Comparison of ENCODE assay signal across 15 cellular contexts in genomic region chr2:169839954-169840746, GRCh38. TPM values are rescaled to one million over a fixed set of nuclear protein-coding genes. Genes with fewer than 3 reads are reported as not detected.
DNase-seq lines count a peak whose midpoint lies in the region; ATAC-seq and TF ChIP-seq lines count a peak whose summit lies in the region.
"Had no signal": no experiment of that assay in that cellular context is flagged by ENCODE, and none has a peak within 500 bp of the region (broad histone marks: within the 10 kb centered on the region; RNA-seq: fewer than 3 reads in every experiment).

No MANE protein-coding gene starts in this region.

- no peak for TF ChIP-seq CTCF in foreskin keratinocyte (conservative IDR thresholded peaks at IDR 0.05)

- intact Hi-C loops in Right ventricle myocardium inferior (cut with DNase I) (no loop called here), cardiac septum (cut with DNase I) (no loop called here), aorta (cut with DNase I) (no loop called here)

- H3K27me3 ChIP-seq in foreskin keratinocyte (no peaks in the 10 kb centered on the region), aorta (ENCODE audit: control insufficient read depth in 1 of 2, insufficient read depth in 2 of 2, low read length in 1 of 2) (no peaks in the 10 kb centered on the region)

- H3K27ac Mint-ChIP-seq in memory B cell = peak overlapping the region; percentile 1
- no peak overlapping the region for H3K27ac Mint-ChIP-seq in T-helper 2 cell treated with Interferon-gamma antibody and Interleukin-4, amounts not matched to agents 5 μg/mL and 100 μg/mL, for 36 hours
- H3K27ac Mint-ChIP-seq: activated naive CD4-positive, alpha-beta T cell treated with anti-CD3 and anti-CD28 coated beads for 36 hours had no signal

- 67 to 78% methylated on average over 10 of the region's 10 CpGs for WGBS in aorta, 2 donors

- H3K4me3 Mint-ChIP-seq in memory B cell = no peak overlapping the region
- H3K4me3 Mint-ChIP-seq in T-helper 2 cell treated with Interferon-gamma antibody and Interleukin-4, amounts not matched to agents 5 μg/mL and 100 μg/mL, for 36 hours = no peak overlapping the region
- H3K4me3 Mint-ChIP-seq: activated naive CD4-positive, alpha-beta T cell treated with anti-CD3 and anti-CD28 coated beads for 36 hours; natural killer cell had no signal

- H3K36me3 Mint-ChIP-seq in memory B cell = peaks cover 5% of the 10 kb centered on the region
- peaks cover 5% of the 10 kb centered on the region for H3K36me3 Mint-ChIP-seq in T-helper 2 cell treated with Interferon-gamma antibody and Interleukin-4, amounts not matched to agents 5 μg/mL and 100 μg/mL, for 36 hours (ENCODE audit: low read depth)
- H3K36me3 Mint-ChIP-seq: natural killer cell had no signal

- ATAC-seq in Right ventricle myocardium inferior (peak; percentile 64), foreskin keratinocyte (peak; percentile 18), memory B cell (ENCODE audit: low read depth) (no peak), aorta (ENCODE audit: low FRiP score) (peak; percentile 33)

- H3K4me3 ChIP-seq in aorta (ENCODE audit: low read length in 2 of 2) = no peak overlapping the region
- H3K4me3 ChIP-seq: thoracic aorta had no signal

- H3K27me3 Mint-ChIP-seq in memory B cell = no peaks in the 10 kb centered on the region
- no peaks in the 10 kb centered on the region for H3K27me3 Mint-ChIP-seq in T-helper 2 cell treated with Interferon-gamma antibody and Interleukin-4, amounts not matched to agents 5 μg/mL and 100 μg/mL, for 36 hours (ENCODE audit: low read depth)

- H3K4me1 ChIP-seq in foreskin keratinocyte (no peaks in the 10 kb centered on the region), aorta (ENCODE audit: control insufficient read depth in 1 of 2, insufficient read depth in 2 of 2, low read length in 2 of 2) (peaks cover 0 to 6% of the 10 kb centered on the region in 2 donors)
- H3K4me1 ChIP-seq: Caco-2 had no signal

- peaks cover 22% of the 10 kb centered on the region for H3K4me1 Mint-ChIP-seq in memory B cell
- H3K4me1 Mint-ChIP-seq in T-helper 2 cell treated with Interferon-gamma antibody and Interleukin-4, amounts not matched to agents 5 μg/mL and 100 μg/mL, for 36 hours (ENCODE audit: low read depth) = peaks cover 2% of the 10 kb centered on the region

- no peaks in the 10 kb centered on the region for H3K9me3 Mint-ChIP-seq in memory B cell
- H3K9me3 Mint-ChIP-seq in T-helper 2 cell treated with Interferon-gamma antibody and Interleukin-4, amounts not matched to agents 5 μg/mL and 100 μg/mL, for 36 hours = no peaks in the 10 kb centered on the region
- H3K9me3 Mint-ChIP-seq: activated naive CD4-positive, alpha-beta T cell treated with anti-CD3 and anti-CD28 coated beads for 36 hours; natural killer cell had no signal

- H3K36me3 ChIP-seq in aorta (ENCODE audit: control insufficient read depth in 1 of 2, insufficient read depth in 2 of 2, low read length in 1 of 2) = no peaks in the 10 kb centered on the region
- H3K36me3 ChIP-seq: thoracic aorta had no signal

- H3K27ac ChIP-seq in foreskin keratinocyte (no peak overlapping the region), aorta (ENCODE audit: low read depth in 1 of 2, low read length in 2 of 2) (no peak overlapping the region), caudate nucleus (ENCODE audit: low read depth, low read length) (no peak overlapping the region)
- H3K27ac ChIP-seq: thoracic aorta had no signal

- DNase-seq in Right ventricle myocardium inferior (ENCODE audit: missing footprints) (no peak), cardiac septum (ENCODE audit: low spot score) (no peak), foreskin keratinocyte (no peak), memory B cell (ENCODE audit: low spot score in 2 of 2) (no peak), aorta (no peak), DMS53 treated with DMSO at 0.1 percent for 48 hours (lab: John Stamatoyannopoulos, UW; ENCODE audit: unreplicated experiment) (no peak), caudate nucleus (lab: John Stamatoyannopoulos, UW) (no peak)
- DNase-seq in T-helper 2 cell treated with Interferon-gamma antibody and Interleukin-4, amounts not matched to agents 5 μg/mL and 100 μg/mL, for 36 hours (ENCODE audit: low spot score) = no peak
- DNase-seq: 8988T; activated naive CD4-positive, alpha-beta T cell treated with anti-CD3 and anti-CD28 coated beads for 36 hours; Caco-2; natural killer cell; NCI-H1417 treated with DMSO at 0.1 percent for 48 hours; NCI-H524 treated with DMSO at 0.1 percent for 48 hours had no signal

- H3K9me3 ChIP-seq in aorta (ENCODE audit: control insufficient read depth, low read length) = no peaks in the 10 kb centered on the region
- H3K9me3 ChIP-seq: Caco-2, thoracic aorta had no signal

RNA-seq across cellular contexts. Expression of gene UBR3, which starts 12.9 kb away (rescaled TPM):
- 109 TPM for total RNA-seq in Right ventricle myocardium inferior
- 87.5 TPM for total RNA-seq in cardiac septum
- 13.2 and 15.3 TPM in 2 replicates for total RNA-seq in foreskin keratinocyte
- 3.0 and 3.9 TPM in 2 replicates for polyA plus RNA-seq in foreskin keratinocyte
- total RNA-seq in aorta = 10 to 100 TPM; 58.6 to 63.9 TPM
- 10 to 100 TPM in 1 of 2 donors, 1 to 10 TPM in 1; 6.1 to 23.8 TPM for polyA plus RNA-seq in aorta

RNA-seq across cellular contexts. Expression of gene METTL5, which starts 15.4 kb away (rescaled TPM):
- total RNA-seq in Right ventricle myocardium inferior (69.8 TPM), cardiac septum (61.5 TPM), foreskin keratinocyte (102 and 105 TPM in 2 replicates), aorta (10 to 100 TPM; 45.8 to 60.7 TPM)
- polyA plus RNA-seq in foreskin keratinocyte (122 TPM in 2 replicates), aorta (100 to 1,000 TPM in 1 of 2 donors, 10 to 100 TPM in 1; 76.4 to 245 TPM)

RNA-seq across cellular contexts. Expression of gene SSB, which starts 41.5 kb away (rescaled TPM):
- total RNA-seq in Right ventricle myocardium inferior (52.7 TPM), cardiac septum (61.8 TPM), foreskin keratinocyte (124 and 135 TPM in 2 replicates), aorta (10 to 100 TPM; 76.5 to 91.6 TPM)
- polyA plus RNA-seq in foreskin keratinocyte (92.7 and 111 TPM in 2 replicates), aorta (100 to 1,000 TPM; 106 to 133 TPM)
